27 cellular contexts compared by ENCODE assay signal in the genomic region with DNA sequence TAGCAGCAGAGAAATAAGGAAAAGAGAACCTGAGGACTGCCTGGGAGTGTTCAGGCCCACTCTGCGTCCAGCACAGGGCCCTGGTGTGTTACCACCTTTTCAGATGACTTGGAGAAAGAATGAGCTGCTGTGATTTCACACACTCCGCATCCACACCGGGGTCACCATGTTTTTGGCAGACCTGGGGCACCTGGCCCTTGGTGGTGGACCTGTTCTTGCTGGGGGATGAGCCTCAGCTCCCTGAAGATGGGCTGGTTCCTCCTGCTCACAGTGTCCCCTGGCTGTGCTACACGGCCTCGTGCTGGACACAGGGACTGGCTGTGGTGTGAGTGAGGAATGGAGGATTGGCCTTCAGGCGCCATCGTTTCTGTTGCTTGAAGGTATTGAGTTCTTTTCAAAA.
"Had no signal": no experiment of that assay in that cellular context is flagged by ENCODE, and none has a peak within 500 bp of the region (broad histone marks: within the 10 kb centered on the region; RNA-seq: fewer than 3 reads in every experiment).

No MANE protein-coding gene starts in this region.

- H3K27ac Mint-ChIP-seq: dendritic cell treated with granulocyte-macrophage colony-stimulating factor and Interleukin-4, amounts not matched to agents 40 ng/mL and 50 ng/mL, for 4 days; effector memory CD8-positive, alpha-beta T cell; endodermal cell; mesothelial cell of epicardium had no signal

- H3K27ac ChIP-seq: colonic mucosa, epithelial cell of prostate, esophagus squamous epithelium, gastrocnemius medialis, heart right ventricle, left lung, lower lobe of right lung had no signal

- H3K27me3 Mint-ChIP-seq: dendritic cell treated with granulocyte-macrophage colony-stimulating factor and Interleukin-4, amounts not matched to agents 40 ng/mL and 50 ng/mL, for 4 days had no signal

- FAIRE-seq: endometrium, islet of Langerhans, keratinocyte had no signal

- H3K36me3 Mint-ChIP-seq: mesothelial cell of epicardium had no signal

- ATAC-seq: effector memory CD8-positive, alpha-beta T cell; esophagus mucosa; gastrocnemius medialis; heart right ventricle; left cardiac atrium; left lung; left ventricle myocardium superior; lower lobe of right lung; mucosa of descending colon had no signal

- H3K9me3 ChIP-seq: colonic mucosa, esophagus squamous epithelium, gastrocnemius medialis, heart right ventricle, left lung, lower lobe of right lung, mucosa of descending colon had no signal

- H3K4me3 ChIP-seq: colonic mucosa, esophagus squamous epithelium, gastrocnemius medialis, heart right ventricle, left lung, lower lobe of right lung, mucosa of descending colon had no signal

- H3K4me1 Mint-ChIP-seq: mesothelial cell of epicardium had no signal

- H3K27me3 ChIP-seq: colonic mucosa had no signal

- H3K4me3 Mint-ChIP-seq: dendritic cell treated with granulocyte-macrophage colony-stimulating factor and Interleukin-4, amounts not matched to agents 40 ng/mL and 50 ng/mL, for 4 days; effector memory CD8-positive, alpha-beta T cell; endodermal cell; mesothelial cell of epicardium had no signal

- DNase-seq: colonic mucosa; cortex of kidney; effector CD8-positive, alpha-beta T cell; effector memory CD8-positive, alpha-beta T cell; endodermal cell; erythroblast; esophagus squamous epithelium; foreskin fibroblast; foreskin melanocyte; gastrocnemius medialis; glutamatergic neuron; head of caudate nucleus; heart right ventricle; hippocampal formation; left cardiac atrium; left lung; left ventricle myocardium superior; lower lobe of right lung; mesenchymal stem cell; mucosa of descending colon had no signal

- H3K4me1 ChIP-seq: colonic mucosa, esophagus squamous epithelium, gastrocnemius medialis, heart right ventricle, left lung, lower lobe of right lung had no signal

- H3K36me3 ChIP-seq: colonic mucosa, esophagus squamous epithelium, gastrocnemius medialis, heart right ventricle, left lung, lower lobe of right lung had no signal

- H3K9me3 Mint-ChIP-seq: dendritic cell treated with granulocyte-macrophage colony-stimulating factor and Interleukin-4, amounts not matched to agents 40 ng/mL and 50 ng/mL, for 4 days; effector memory CD8-positive, alpha-beta T cell; endodermal cell; mesothelial cell of epicardium had no signal
